1 cellular context compared by ENCODE assay signal in the genomic region with DNA sequence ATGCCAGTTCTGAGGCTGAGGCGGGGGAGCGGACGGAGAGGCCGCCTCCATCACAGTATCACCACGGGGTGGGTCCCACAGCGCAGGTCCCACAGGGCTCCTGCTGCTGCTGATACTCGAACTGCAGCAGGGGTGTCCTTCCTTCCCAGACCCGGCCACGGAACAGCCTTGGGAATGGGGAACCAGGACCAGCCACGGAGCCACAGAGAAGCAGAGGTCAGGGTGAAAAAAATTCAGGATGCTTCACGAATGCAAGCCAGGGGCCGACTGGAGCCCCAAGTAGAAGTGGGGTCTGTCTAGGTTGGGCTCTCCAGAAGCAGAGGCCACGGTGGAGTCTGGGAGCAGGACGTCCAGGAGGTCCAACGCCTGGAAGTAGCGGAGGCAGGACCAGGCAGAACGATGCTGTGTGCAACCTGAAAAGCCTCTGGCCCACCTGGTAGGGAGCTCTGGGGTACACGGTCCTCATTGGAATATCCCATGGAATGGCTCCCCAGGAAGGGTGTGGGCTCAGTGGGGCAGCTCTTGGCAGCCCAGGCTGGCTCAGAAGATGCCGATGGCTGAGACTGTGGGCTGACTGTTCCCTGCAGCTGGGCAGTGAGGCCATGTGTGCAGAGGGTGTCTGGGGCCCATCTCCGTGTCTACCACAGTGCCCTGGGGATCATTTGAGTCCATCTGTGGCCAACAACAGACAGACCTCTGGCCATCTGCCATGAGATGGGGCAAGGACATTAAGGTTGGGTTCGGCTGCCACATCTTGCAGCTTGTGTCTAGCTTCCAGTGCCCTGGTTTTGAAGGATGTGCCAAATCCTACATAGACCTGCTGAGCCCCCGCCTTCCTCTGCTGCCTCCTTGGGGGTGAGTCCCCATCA.
TF ChIP-seq lines count a peak whose summit lies in the region.

No MANE protein-coding gene starts in this region.

TF ChIP-seq in SK-N-SH treated with all-trans-retinoic acid at 6 μM for 48 hours, 23 proteins besides CTCF, POLR2A, EP300 and RAD21 (continued from another document):
- TF ChIP-seq ZNF8 (CRISPR knock-in tag; IDR thresholded peaks at IDR 0.05) (no peak), ZFP3 (CRISPR knock-in tag; IDR thresholded peaks at IDR 0.05) (no peak)
